ENCODE assay signal across 1 cellular context in the genomic region with DNA sequence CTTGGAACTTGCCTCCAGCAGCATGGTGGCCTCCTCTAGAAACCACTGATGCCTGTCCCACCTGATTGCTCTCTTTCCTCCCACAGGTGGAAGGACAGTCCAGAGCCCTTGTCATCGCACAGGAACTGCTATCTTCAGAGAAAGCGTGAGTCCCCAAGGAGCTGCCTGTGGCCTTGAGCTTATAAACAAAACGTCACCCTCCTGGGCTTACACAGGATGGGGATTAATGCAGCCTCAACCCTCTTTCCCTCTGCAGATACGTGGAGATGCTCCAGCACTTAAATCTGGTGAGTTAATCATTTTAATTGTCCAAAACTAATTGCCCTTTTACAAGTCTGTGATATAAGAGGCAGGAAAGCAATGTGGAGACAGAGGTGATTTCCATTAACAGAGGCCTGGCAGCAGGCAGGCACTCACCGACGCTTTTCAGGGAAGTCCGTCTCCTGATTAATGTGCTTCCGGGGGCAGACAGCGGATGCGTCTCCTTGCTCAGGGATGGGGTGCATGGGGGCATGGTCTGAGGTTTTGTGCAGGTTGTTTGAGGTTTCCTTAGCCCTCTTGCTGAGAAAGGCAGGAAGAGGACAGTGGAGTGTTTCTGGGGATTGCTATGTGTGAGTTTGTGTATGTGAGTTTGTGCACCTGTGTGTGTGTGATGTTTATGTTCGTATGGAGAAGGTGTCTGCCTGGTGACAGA.
TF ChIP-seq lines count a peak whose summit lies in the region.

No MANE protein-coding gene starts in this region.

TF ChIP-seq in GM12891, 5 proteins besides CTCF, POLR2A, EP300 and RAD21:
- no peak for TF ChIP-seq PAX5 (IDR thresholded peaks at IDR 0.05; ENCODE audit: insufficient read depth, low read length, severe bottlenecking)
- TF ChIP-seq POLR2AphosphoS5 (IDR thresholded peaks at IDR 0.05; ENCODE audit: low read depth, low read length) = no peak
- no peak for TF ChIP-seq TAF1 (IDR thresholded peaks at IDR 0.05; ENCODE audit: low read depth, low read length)
- TF ChIP-seq POU2F2 (IDR thresholded peaks at IDR 0.05; ENCODE audit: low read depth, low read length) = no peak
- no peak for TF ChIP-seq SPI1 (IDR thresholded peaks at IDR 0.05; ENCODE audit: low read depth, low read length)
